Comparison of ENCODE assay signal across 8 cellular contexts in genomic region chr19:53520163-53520546, GRCh38. TPM values are rescaled to one million over a fixed set of nuclear protein-coding genes. Genes with fewer than 3 reads are reported as not detected.
DNase-seq lines count a peak whose midpoint lies in the region; ATAC-seq, FAIRE-seq and TF ChIP-seq lines count a peak whose summit lies in the region.

No MANE protein-coding gene starts in this region.

- no peak for TF ChIP-seq RAD21 in GM12878 (IDR thresholded peaks at IDR 0.05; ENCODE audit: insufficient read depth, low read depth, low read length)

- TF ChIP-seq POLR2A in GM12878 (IDR thresholded peaks at IDR 0.05; ENCODE audit: low read depth, low read length) (no peak), thyroid gland (IDR thresholded peaks at IDR 0.05) (no peak)

- no peaks in the 10 kb centered on the region for H3K27me3 Mint-ChIP-seq in activated T-cell treated with anti-CD3 and anti-CD28 coated beads, Interleukin-2, amount 50 U/mL, for 72 hours (ENCODE audit: low read depth)

- H3K27ac ChIP-seq in GM12878 (ENCODE audit: control insufficient read depth, insufficient read depth) (peak overlapping the region; percentile 56), lung (ENCODE audit: low read depth in 1 of 2, low read length in 1 of 2) (peak overlapping the region; percentile 89 to 91), thyroid gland (peak overlapping the region; percentile 66 to 81 (median 73))

- no peak for TF ChIP-seq CTCF in GM12878 (IDR thresholded peaks at IDR 0.05 in 2 of 3, conservative IDR thresholded peaks at IDR 0.05 in 1 of 3; ENCODE audit: control insufficient read depth in 2 of 3, extremely low read depth in 1 of 3, insufficient read depth in 1 of 3, low read depth in 3 of 3, low read length in 3 of 3)
- TF ChIP-seq CTCF in lung (IDR thresholded peaks at IDR 0.05; ENCODE audit: control extremely low read depth, extremely low read depth), result no peak
- TF ChIP-seq CTCF in thyroid gland (IDR thresholded peaks at IDR 0.05), result no peak

- no peak for DNase-seq in activated T-cell treated with anti-CD3 and anti-CD28 coated beads, Interleukin-2, amount 50 U/mL, for 72 hours
- no peak for DNase-seq in activated T-cell treated with anti-CD3 and anti-CD28 coated beads, Interleukin-2, amount 50 U/mL, for 48 hours
- no peak for DNase-seq in GM12878 (ENCODE audit: low read depth, low spot score)
- DNase-seq in lung (ENCODE audit: low spot score), result no peak
- peak in 1 of 2 donors; percentile 8 for DNase-seq in thyroid gland
- no peak for DNase-seq in sciatic nerve (ENCODE audit: low spot score)

- 95% methylated on average over 13 of the region's 13 CpGs for WGBS in GM12878 (ENCODE audit: insufficient coverage, insufficient replicate concordance, low lambda C conversion rate, missing lambda C conversion rate)
- 65 to 68% methylated on average over 13 of the region's 13 CpGs for WGBS in lung, 2 donors
- WGBS in thyroid gland, 2 donors, result 65 to 71% methylated on average over 12 to 13 of the region's 13 CpGs

- ATAC-seq in activated T-cell treated with anti-CD3 and anti-CD28 coated beads, Interleukin-2, amount 50 U/mL, for 72 hours (replicated peaks in 1 of 2), result no peak
- ATAC-seq in GM12878, result no peak
- ATAC-seq in lung (ENCODE audit: insufficient read depth, low FRiP score), result no peak
- no peak for ATAC-seq in HG03175 (IDR thresholded peaks at IDR 0.05; ENCODE audit: unreplicated experiment)
- ATAC-seq in sciatic nerve, result no peak
- no peak for ATAC-seq in HG02970 (IDR thresholded peaks at IDR 0.05; ENCODE audit: low FRiP score, unreplicated experiment)

- H2AFZ ChIP-seq in GM12878 (ENCODE audit: control insufficient read depth, low read depth, low read length), result peak overlapping the region; percentile 91

- H3K9ac ChIP-seq in GM12878 (ENCODE audit: control insufficient read depth, insufficient read depth, low read length), result no peak overlapping the region

- H3K9me3 Mint-ChIP-seq in activated T-cell treated with anti-CD3 and anti-CD28 coated beads, Interleukin-2, amount 50 U/mL, for 72 hours, result peaks cover 7 to 8% of the 10 kb centered on the region in 2 donors

- H3K9me3 ChIP-seq in GM12878 (replicated peaks; ENCODE audit: control insufficient read depth, insufficient read depth, low read length) (peaks cover 7% of the 10 kb centered on the region; the same call in 2 of the 3 replicates), lung (ENCODE audit: control insufficient read depth in 2 of 2, insufficient read depth in 1 of 2, low read length in 1 of 2) (peaks cover 0 to 3% of the 10 kb centered on the region in 2 donors), thyroid gland (no peaks in the 10 kb centered on the region)

- peak overlapping the region; percentile 94 for H3K27ac Mint-ChIP-seq in activated T-cell treated with anti-CD3 and anti-CD28 coated beads, Interleukin-2, amount 50 U/mL, for 72 hours

- SMC1A ChIA-PET in GM12878 (lab: Charles Lee; ENCODE audit: uncharacterized antibody, unreplicated experiment), result interaction anchor here (1.1 to 2.3 kb wide), 2 partner anchors 10 to 14 kb away, joined by 5 to 8 read pairs; no protein-coding TSS in a partner anchor

- POLR2A ChIA-PET in GM12878 (lab: Charles Lee), result no interaction called here

- in situ Hi-C loops in GM12878 (cut with MboI), result no loop called here

- H3K4me1 ChIP-seq in GM12878 (ENCODE audit: control insufficient read depth, insufficient read depth, low read length), result peaks cover 4% of the 10 kb centered on the region; the same call in 1 of the 2 replicates
- H3K4me1 ChIP-seq in lung (ENCODE audit: control insufficient read depth in 2 of 2, insufficient read depth in 2 of 2, low read length in 2 of 2), result peaks cover 0 to 13% of the 10 kb centered on the region in 2 donors
- peaks cover 7 to 11% of the 10 kb centered on the region in 2 donors for H3K4me1 ChIP-seq in thyroid gland

- H3K4me3 Mint-ChIP-seq in activated T-cell treated with anti-CD3 and anti-CD28 coated beads, Interleukin-2, amount 50 U/mL, for 72 hours, result peak overlapping the region; percentile 99 to 100

- peak overlapping the region; percentile 93 for H3K4me2 ChIP-seq in GM12878 (ENCODE audit: control insufficient read depth, insufficient read depth)

- CTCF ChIA-PET in GM12878 (lab: Yijun Ruan, JAX), result no interaction called here

- H3K4me1 Mint-ChIP-seq in activated T-cell treated with anti-CD3 and anti-CD28 coated beads, Interleukin-2, amount 50 U/mL, for 72 hours (ENCODE audit: low read depth), result peaks cover 30% of the 10 kb centered on the region

- BruUV-seq in GM12878 (replicated peaks; lab: Mats Ljungman, UMichigan), result no TSS peak

- no peaks in the 10 kb centered on the region for H3K79me2 ChIP-seq in GM12878 (ENCODE audit: control insufficient read depth, insufficient read depth, low read length)

- no peak for TF ChIP-seq EP300 in GM12878 (IDR thresholded peaks at IDR 0.05; ENCODE audit: borderline replicate concordance in 1 of 2, control insufficient read depth in 1 of 2, low read depth in 2 of 2, low read length in 2 of 2)

- intact Hi-C loops in GM12878 (cut with micrococcal nuclease; ENCODE audit: unreplicated experiment), result loop anchor here (1.0 to 10.0 kb wide), 2 partner anchors 53 to 585 kb away; partner anchors contain the start of genes NDUFA3, OSCAR and ZNF813
- intact Hi-C loops in thyroid gland (cut with DNase I), result no loop called here
- intact Hi-C loops in sciatic nerve (cut with DNase I), result no loop called here

- H3K27me3 ChIP-seq in GM12878 (replicated peaks in 1 of 2; ENCODE audit: control insufficient read depth in 2 of 2, insufficient read depth in 2 of 2, low read length in 1 of 2), result no peaks in the 10 kb centered on the region
- H3K27me3 ChIP-seq in lung (ENCODE audit: control insufficient read depth, insufficient read depth), result no peaks in the 10 kb centered on the region
- H3K27me3 ChIP-seq in thyroid gland, result no peaks in the 10 kb centered on the region

- FAIRE-seq in GM12878 (lab: Jason Lieb, UNC), result no peak

- RAD21 ChIA-PET in GM12878 (lab: Charles Lee; ENCODE audit: unreplicated experiment), result interaction anchor here (1.0 to 1.2 kb wide), 2 partner anchors 11 to 16 kb away, joined by 3 read pairs; no protein-coding TSS in a partner anchor

- H3K36me3 ChIP-seq in GM12878 (ENCODE audit: control insufficient read depth in 2 of 2, insufficient read depth in 2 of 2, low read length in 1 of 2) (no peaks in the 10 kb centered on the region), lung (ENCODE audit: control insufficient read depth in 2 of 2, insufficient read depth in 2 of 2, low read length in 2 of 2) (no peaks in the 10 kb centered on the region), thyroid gland (no peaks in the 10 kb centered on the region)

- H3K36me3 Mint-ChIP-seq in activated T-cell treated with anti-CD3 and anti-CD28 coated beads, Interleukin-2, amount 50 U/mL, for 72 hours (ENCODE audit: insufficient read depth in 2 of 2), result peaks cover 16 to 36% of the 10 kb centered on the region in 2 donors

- H4K20me1 ChIP-seq in GM12878 (ENCODE audit: control insufficient read depth, insufficient read depth), result no peaks in the 10 kb centered on the region

- H3K4me3 ChIP-seq in GM12878 (peak overlapping the region; percentile 41; the same call in 1 of the 2 replicates), lung (peak overlapping the region; percentile 35), thyroid gland (replicated peaks in 1 of 3) (peak overlapping the region in 2 of 3 donors; percentile 11 to 40)

TF ChIP-seq in GM12878, 131 proteins besides CTCF, POLR2A, EP300 and RAD21:
- no peak for TF ChIP-seq ZSCAN29 (IDR thresholded peaks at IDR 0.05)
TF ChIP-seq in GM12878: peak in this region for 0.

RNA-seq across cellular contexts. Expression of gene ZNF331, which starts 17.8 kb away (rescaled TPM):
- 10 to 100 TPM; 63.7 to 71.4 TPM for total RNA-seq in activated T-cell treated with anti-CD3 and anti-CD28 coated beads, Interleukin-2, amount 50 U/mL, for 72 hours
- total RNA-seq in GM12878 (2013; cell fraction: nucleolus; rRNA removed), result 32.4 and 34.7 TPM in 2 replicates
- total RNA-seq in GM12878 (2014; rRNA removed), result 4.3 and 5.4 TPM in 2 replicates
- 5.1 and 5.6 TPM in 2 replicates for total RNA-seq in GM12878 (2014; rRNA removed; fragmentation: Illumina TruSeq; extraction: Trizol)
- total RNA-seq in GM12878 (2021), result 5.4 and 6.1 TPM in 2 replicates
- polyA plus RNA-seq in GM12878 (2011; ENCODE audit: low read depth), result 6.7 TPM
- polyA plus RNA-seq in GM12878 (2011; rRNA removed), result 11.5 and 12.1 TPM in 2 replicates
- polyA plus RNA-seq in GM12878 (2011; cell fraction: cytosol; rRNA removed), result 8.6 and 9.4 TPM in 2 replicates
- 17.1 and 20.4 TPM in 2 replicates for polyA plus RNA-seq in GM12878 (2011; cell fraction: nucleus; rRNA removed)
- 9.4 and 10.7 TPM in 2 replicates for polyA plus RNA-seq in GM12878 (2012)
- polyA plus RNA-seq in GM12878 (2014; fragmentation: Illumina TruSeq; extraction: Trizol), result 5.0 and 5.5 TPM in 2 replicates
- polyA plus RNA-seq in GM12878 (2014; fragmentation: Nextera tagmentation; extraction: Ambion mirVana), result 1 to 10 TPM; 2.6 to 2.8 TPM
- 4.1 and 5.1 TPM in 2 replicates for polyA plus RNA-seq in GM12878 (2014; rRNA removed)
- 1 to 10 TPM; 6.1 to 6.6 TPM for polyA plus RNA-seq in GM12878 (2016; fragmentation: Nextera tagmentation; extraction: Ambion mirVana)
- polyA minus RNA-seq in GM12878 (2011; rRNA and poly(A)+ RNA removed), result 10.0 TPM in 2 replicates
- polyA minus RNA-seq in GM12878 (2011; cell fraction: cytosol; rRNA and poly(A)+ RNA removed), result 5.2 and 7.2 TPM in 2 replicates
- 8.7 and 18.4 TPM in 2 replicates for polyA minus RNA-seq in GM12878 (2011; cell fraction: nucleus; rRNA and poly(A)+ RNA removed)
- 10 to 100 TPM; 21.2 to 27.9 TPM for total RNA-seq in lung
- polyA plus RNA-seq in lung, result 10 to 100 TPM; 12.7 to 24.5 TPM
- total RNA-seq in thyroid gland, result 10 to 100 TPM; 31.0 to 52.5 (median 38.2) TPM
- total RNA-seq in sciatic nerve, result 39.8 TPM

RNA-seq across cellular contexts. Expression of gene ZNF813, which starts 52.6 kb away (rescaled TPM):
- 1 to 10 TPM; 7.9 to 8.2 TPM for total RNA-seq in activated T-cell treated with anti-CD3 and anti-CD28 coated beads, Interleukin-2, amount 50 U/mL, for 72 hours
- 18.0 and 18.6 TPM in 2 replicates for total RNA-seq in GM12878 (2013; cell fraction: nucleolus; rRNA removed)
- total RNA-seq in GM12878 (2014; rRNA removed) (2.1 and 3.0 TPM in 2 replicates), GM12878 (2014; rRNA removed; fragmentation: Illumina TruSeq; extraction: Trizol) (4.8 and 5.1 TPM in 2 replicates), GM12878 (2021) (2.9 and 3.4 TPM in 2 replicates), lung (1 to 10 TPM; 2.8 to 5.3 TPM), thyroid gland (1 to 10 TPM; 4.3 to 7.5 (median 5.4) TPM), sciatic nerve (3.3 TPM)
- 1.6 TPM for polyA plus RNA-seq in GM12878 (2011; ENCODE audit: low read depth)
- polyA plus RNA-seq in GM12878 (2011; rRNA removed) (4.3 and 7.6 TPM in 2 replicates), GM12878 (2014; fragmentation: Illumina TruSeq; extraction: Trizol) (2.7 and 3.4 TPM in 2 replicates), GM12878 (2014; fragmentation: Nextera tagmentation; extraction: Ambion mirVana) (under 1 TPM; 0.27 to 0.84 TPM), GM12878 (2014; rRNA removed) (1.2 and 1.3 TPM in 2 replicates), GM12878 (2016; fragmentation: Nextera tagmentation; extraction: Ambion mirVana) (1 to 10 TPM; 2.4 to 2.9 TPM), lung (1 to 10 TPM; 1.2 TPM)
- 1.7 and 2.0 TPM in 2 replicates for polyA plus RNA-seq in GM12878 (2011; cell fraction: cytosol; rRNA removed)
- polyA plus RNA-seq in GM12878 (2011; cell fraction: nucleus; rRNA removed), result 1.5 and 1.9 TPM in 2 replicates
- polyA plus RNA-seq in GM12878 (2012), result 2.8 TPM in 2 replicates
- 5.0 and 8.6 TPM in 2 replicates for polyA minus RNA-seq in GM12878 (2011; rRNA and poly(A)+ RNA removed)
- 2.5 and 3.3 TPM in 2 replicates for polyA minus RNA-seq in GM12878 (2011; cell fraction: cytosol; rRNA and poly(A)+ RNA removed)
- polyA minus RNA-seq in GM12878 (2011; cell fraction: nucleus; rRNA and poly(A)+ RNA removed), result 1.9 and 2.7 TPM in 2 replicates
